ENCODE assay signal across 1 cellular context in the genomic region with DNA sequence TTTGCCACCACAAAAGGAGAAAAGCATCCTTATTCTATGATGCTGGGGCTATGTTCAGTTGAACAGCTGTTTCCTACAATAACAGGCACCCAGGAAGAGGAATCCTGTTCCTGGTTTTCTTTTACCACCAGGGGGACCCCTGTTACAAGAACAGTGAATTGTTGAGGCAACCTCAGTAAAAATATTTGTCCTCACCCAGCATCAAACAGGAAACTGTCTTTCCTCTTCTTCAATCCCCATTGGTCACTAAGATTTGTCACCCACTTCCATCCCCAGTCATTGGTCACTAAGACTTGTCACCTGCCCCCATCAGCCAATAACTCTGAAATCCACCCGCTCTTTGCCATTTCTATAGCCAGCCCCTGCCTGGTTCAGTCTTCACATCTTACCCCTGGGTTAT.
TF ChIP-seq lines count a peak whose summit lies in the region.

No MANE protein-coding gene starts in this region.

TF ChIP-seq in HEK293, 187 proteins besides CTCF, POLR2A, EP300 and RAD21 (continued from another document):
- TF ChIP-seq ZNF121 (tag by site-specific recombination; IDR thresholded peaks at IDR 0.05), result no peak
- no peak for TF ChIP-seq INSM2 (tag by site-specific recombination; IDR thresholded peaks at IDR 0.05)
- TF ChIP-seq ZNF354C (tag by site-specific recombination; IDR thresholded peaks at IDR 0.05; ENCODE audit: borderline replicate concordance, low read depth), result no peak
- TF ChIP-seq ZNF10 (tag by site-specific recombination; IDR thresholded peaks at IDR 0.05), result no peak
- no peak for TF ChIP-seq ZNF530 (tag by site-specific recombination; IDR thresholded peaks at IDR 0.05; ENCODE audit: low read depth)
- TF ChIP-seq ZNF654 (tag by site-specific recombination; IDR thresholded peaks at IDR 0.05; ENCODE audit: low read depth), result peak; percentile 65
- no peak for TF ChIP-seq ZNF48 (tag by site-specific recombination; IDR thresholded peaks at IDR 0.05)
